1 cellular context compared by ENCODE assay signal in genomic region chr15:70856884-70857546, GRCh38.
A peak's percentile ranks its signal among the peaks of the same experiment; 100 is the strongest.
TF ChIP-seq lines count a peak whose summit lies in the region.

No MANE protein-coding gene starts in this region.

TF ChIP-seq in HEK293, 187 proteins besides CTCF, POLR2A, EP300 and RAD21 (continued from another document):
- TF ChIP-seq ZNF280C (tag by site-specific recombination; IDR thresholded peaks at IDR 0.05) = no peak
- TF ChIP-seq ZNF513 (tag by site-specific recombination; IDR thresholded peaks at IDR 0.05) = no peak
- TF ChIP-seq SP3 (tag by site-specific recombination; IDR thresholded peaks at IDR 0.05) = peak; percentile 41; the same call in 1 of the 2 replicates
- TF ChIP-seq ZNF660 (tag by site-specific recombination; IDR thresholded peaks at IDR 0.05) = peak; percentile 97
- TF ChIP-seq PRDM10 (tag by site-specific recombination; IDR thresholded peaks at IDR 0.05) = 0 out of 2 replicates have a peak, but pooled peaks have one; percentile 14
- TF ChIP-seq ZNF362 (tag by site-specific recombination; IDR thresholded peaks at IDR 0.05) = no peak
- no peak for TF ChIP-seq OVOL3 (tag by site-specific recombination; IDR thresholded peaks at IDR 0.05)
- no peak for TF ChIP-seq ZSCAN5A (tag by site-specific recombination; IDR thresholded peaks at IDR 0.05)
- no peak for TF ChIP-seq ZNF248 (tag by site-specific recombination; IDR thresholded peaks at IDR 0.05)
- no peak for TF ChIP-seq ZNF549 (tag by site-specific recombination; IDR thresholded peaks at IDR 0.05)
- TF ChIP-seq ZBTB1 (tag by site-specific recombination; IDR thresholded peaks at IDR 0.05) = no peak
- peak; percentile 96 for TF ChIP-seq PRDM6 (tag by site-specific recombination; IDR thresholded peaks at IDR 0.05)
- no peak for TF ChIP-seq ZNF416 (tag by site-specific recombination; IDR thresholded peaks at IDR 0.05)
- no peak for TF ChIP-seq ZNF157 (tag by site-specific recombination; IDR thresholded peaks at IDR 0.05)
- no peak; the same call in 1 of the 2 replicates for TF ChIP-seq ZSCAN4 (tag by site-specific recombination; IDR thresholded peaks at IDR 0.05)
- TF ChIP-seq PRDM4 (tag by site-specific recombination; IDR thresholded peaks at IDR 0.05) = peak; percentile 77
- TF ChIP-seq ZBTB11 (tag by site-specific recombination; conservative IDR thresholded peaks at IDR 0.05; ENCODE audit: low read depth) = no peak
- TF ChIP-seq HIC1 (tag by site-specific recombination; IDR thresholded peaks at IDR 0.05) = no peak
- no peak for TF ChIP-seq ZNF654 (tag by site-specific recombination; IDR thresholded peaks at IDR 0.05; ENCODE audit: low read depth)
- peak; percentile 66; the same call in 1 of the 2 replicates for TF ChIP-seq ZNF558 (tag by site-specific recombination; IDR thresholded peaks at IDR 0.05)
TF ChIP-seq in HEK293: peak in this region for 43.
